ENCODE assay signal across 1 cellular context in the genomic region with DNA sequence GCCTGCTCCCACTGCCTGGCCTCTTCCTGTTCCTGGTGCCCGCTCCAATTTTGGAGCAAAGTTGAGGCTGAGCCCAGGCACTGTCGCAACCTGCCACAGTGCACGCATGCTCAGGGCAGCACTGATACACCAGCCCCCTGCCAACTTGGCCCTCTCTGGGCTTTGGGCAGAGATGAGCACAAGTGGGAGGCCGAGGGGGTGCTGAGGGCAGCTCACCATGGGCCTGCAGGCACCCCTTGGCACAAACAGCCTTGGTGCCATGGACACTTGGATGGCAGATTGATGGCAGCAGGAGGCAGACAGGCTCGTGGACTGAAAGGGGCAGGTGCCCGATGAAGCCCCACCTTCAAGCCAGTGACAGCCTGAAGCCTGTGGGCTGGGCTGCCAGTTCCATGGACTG.
TF ChIP-seq lines count a peak whose summit lies in the region.

No MANE protein-coding gene starts in this region.

TF ChIP-seq in H1, 55 proteins besides CTCF, POLR2A, EP300 and RAD21:
- TF ChIP-seq, protein P1, sequence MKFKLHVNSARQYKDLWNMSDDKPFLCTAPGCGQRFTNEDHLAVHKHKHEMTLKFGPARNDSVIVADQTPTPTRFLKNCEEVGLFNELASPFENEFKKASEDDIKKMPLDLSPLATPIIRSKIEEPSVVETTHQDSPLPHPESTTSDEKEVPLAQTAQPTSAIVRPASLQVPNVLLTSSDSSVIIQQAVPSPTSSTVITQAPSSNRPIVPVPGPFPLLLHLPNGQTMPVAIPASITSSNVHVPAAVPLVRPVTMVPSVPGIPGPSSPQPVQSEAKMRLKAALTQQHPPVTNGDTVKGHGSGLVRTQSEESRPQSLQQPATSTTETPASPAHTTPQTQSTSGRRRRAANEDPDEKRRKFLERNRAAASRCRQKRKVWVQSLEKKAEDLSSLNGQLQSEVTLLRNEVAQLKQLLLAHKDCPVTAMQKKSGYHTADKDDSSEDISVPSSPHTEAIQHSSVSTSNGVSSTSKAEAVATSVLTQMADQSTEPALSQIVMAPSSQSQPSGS (IDR thresholded peaks at IDR 0.05; ENCODE audit: low read length): no peak
- TF ChIP-seq NANOG (IDR thresholded peaks at IDR 0.05; ENCODE audit: insufficient read depth, low read depth, low read length, poor library complexity, severe bottlenecking): no peak
- TF ChIP-seq BRCA1 (IDR thresholded peaks at IDR 0.05; ENCODE audit: low read depth, low read length): no peak
- TF ChIP-seq CHD1 (IDR thresholded peaks at IDR 0.05; ENCODE audit: low read depth, low read length): no peak
- TF ChIP-seq, protein P2, sequence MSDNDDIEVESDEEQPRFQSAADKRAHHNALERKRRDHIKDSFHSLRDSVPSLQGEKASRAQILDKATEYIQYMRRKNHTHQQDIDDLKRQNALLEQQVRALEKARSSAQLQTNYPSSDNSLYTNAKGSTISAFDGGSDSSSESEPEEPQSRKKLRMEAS (IDR thresholded peaks at IDR 0.05): no peak
TF ChIP-seq in H1: peak in this region for 0.
